In genomic region chr17:35747540-35748017, GRCh38 we compare ENCODE assay signal across 8 cellular contexts. TPM values are rescaled to one million over a fixed set of nuclear protein-coding genes. Genes with fewer than 3 reads are reported as not detected.
DNase-seq lines count a peak whose midpoint lies in the region; ATAC-seq and TF ChIP-seq lines count a peak whose summit lies in the region.

No MANE protein-coding gene starts in this region.

- H3K4me2 ChIP-seq in OCI-LY1 (ENCODE audit: low read length), result no peak overlapping the region

- H4K20me1 ChIP-seq in OCI-LY1 (ENCODE audit: insufficient read depth, low read length), result no peaks in the 10 kb centered on the region

- no peak overlapping the region for H3K9ac ChIP-seq in OCI-LY1 (ENCODE audit: low read length)

- TF ChIP-seq CTCF in Caco-2 (IDR thresholded peaks at IDR 0.05; ENCODE audit: insufficient read depth in 1 of 2, low read depth in 1 of 2, low read length in 1 of 2, severe bottlenecking in 1 of 2, unreplicated experiment in 1 of 2) (peak; percentile 89 to 91), OCI-LY1 (IDR thresholded peaks at IDR 0.05; ENCODE audit: low read length) (peak; percentile 85), natural killer cell (IDR thresholded peaks at IDR 0.05) (peak; percentile 91)

- no peak overlapping the region for H3K27ac ChIP-seq in OCI-LY1 (ENCODE audit: low read depth, low read length, poor library complexity, severe bottlenecking)

- no peaks in the 10 kb centered on the region for H3K4me1 Mint-ChIP-seq in Caco-2 (ENCODE audit: low read depth, unreplicated experiment)
- H3K4me1 Mint-ChIP-seq in natural killer cell, result peaks cover 0 to 4% of the 10 kb centered on the region in 2 donors
- H3K4me1 Mint-ChIP-seq in stimulated activated effector memory CD8-positive, alpha-beta T cell treated with anti-CD3 and anti-CD28 coated beads, Interleukin-12 subunit alpha, Interleukin-12 subunit beta, amount 100 ng/mL, for 72 hours, result peaks cover 34% of the 10 kb centered on the region

- peak; percentile 72 to 83 for DNase-seq in Caco-2
- peak; percentile 67 for DNase-seq in HPDE6-E6E7 (ENCODE audit: extremely low spot score)
- peak; percentile 81 for DNase-seq in activated CD8-positive, alpha-beta memory T cell treated with anti-CD3 and anti-CD28 coated beads, Interleukin-2, amount 50 U/mL, for 4 hours
- peak; percentile 79 to 88 for DNase-seq in erythroblast (lab: John Stamatoyannopoulos, UW)
- DNase-seq in natural killer cell, result peak; percentile 76
- DNase-seq in stimulated activated effector memory CD8-positive, alpha-beta T cell treated with anti-CD3 and anti-CD28 coated beads, Interleukin-12 subunit alpha, Interleukin-12 subunit beta, amount 100 ng/mL, for 72 hours (ENCODE audit: low spot score in 2 of 2), result peak; percentile 66 to 88

- H3K9me3 Mint-ChIP-seq in Caco-2 (ENCODE audit: unreplicated experiment), result no peaks in the 10 kb centered on the region
- no peaks in the 10 kb centered on the region for H3K9me3 Mint-ChIP-seq in natural killer cell
- H3K9me3 Mint-ChIP-seq in stimulated activated effector memory CD8-positive, alpha-beta T cell treated with anti-CD3 and anti-CD28 coated beads, Interleukin-12 subunit alpha, Interleukin-12 subunit beta, amount 100 ng/mL, for 72 hours, result no peaks in the 10 kb centered on the region

- no peaks in the 10 kb centered on the region for H3K79me2 ChIP-seq in OCI-LY1 (ENCODE audit: insufficient read depth, low read length)

- H3K27ac Mint-ChIP-seq in Caco-2 (ENCODE audit: unreplicated experiment), result no peak overlapping the region
- H3K27ac Mint-ChIP-seq in natural killer cell, result no peak overlapping the region
- H3K27ac Mint-ChIP-seq in stimulated activated effector memory CD8-positive, alpha-beta T cell treated with anti-CD3 and anti-CD28 coated beads, Interleukin-12 subunit alpha, Interleukin-12 subunit beta, amount 100 ng/mL, for 72 hours, result no peak overlapping the region

- ATAC-seq in natural killer cell, result peak; percentile 88 to 99 (median 99)
- ATAC-seq in stimulated activated effector memory CD8-positive, alpha-beta T cell treated with anti-CD3 and anti-CD28 coated beads, Interleukin-12 subunit alpha, Interleukin-12 subunit beta, amount 100 ng/mL, for 72 hours, result peak; percentile 84
- ATAC-seq in HG03039 (IDR thresholded peaks at IDR 0.05; ENCODE audit: unreplicated experiment), result no peak

- no peak overlapping the region for H2AFZ ChIP-seq in OCI-LY1 (ENCODE audit: low read length)

- BruUV-seq in Caco-2 (replicated peaks; lab: Mats Ljungman, UMichigan), result no TSS peak

- H3K4me3 ChIP-seq in Caco-2 (ENCODE audit: low read depth, low read length) (no peak overlapping the region), OCI-LY1 (ENCODE audit: low read depth, low read length, poor library complexity, severe bottlenecking) (no peak overlapping the region)

- no peak for TF ChIP-seq POLR2A in erythroblast (IDR thresholded peaks at IDR 0.05; ENCODE audit: low read length)

- H3K9me3 ChIP-seq in Caco-2 (no peaks in the 10 kb centered on the region), OCI-LY1 (ENCODE audit: low read length) (no peaks in the 10 kb centered on the region)

- no peaks in the 10 kb centered on the region for H3F3A ChIP-seq in OCI-LY1 (ENCODE audit: insufficient read depth, low read length)

- POLR2A ChIA-PET in Caco-2 (lab: Charles Lee), result interaction anchor here (0.6 kb wide), 1 partner anchor 134 kb away, joined by 4 read pairs; no protein-coding TSS in a partner anchor

- H3K4me3 Mint-ChIP-seq in Caco-2 (ENCODE audit: unreplicated experiment), result no peak overlapping the region
- no peak overlapping the region for H3K4me3 Mint-ChIP-seq in natural killer cell
- H3K4me3 Mint-ChIP-seq in stimulated activated effector memory CD8-positive, alpha-beta T cell treated with anti-CD3 and anti-CD28 coated beads, Interleukin-12 subunit alpha, Interleukin-12 subunit beta, amount 100 ng/mL, for 72 hours, result no peak overlapping the region

- H3K36me3 Mint-ChIP-seq in Caco-2 (ENCODE audit: insufficient read depth, unreplicated experiment), result peaks cover 5% of the 10 kb centered on the region
- H3K36me3 Mint-ChIP-seq in natural killer cell, result no peaks in the 10 kb centered on the region
- no peaks in the 10 kb centered on the region for H3K36me3 Mint-ChIP-seq in stimulated activated effector memory CD8-positive, alpha-beta T cell treated with anti-CD3 and anti-CD28 coated beads, Interleukin-12 subunit alpha, Interleukin-12 subunit beta, amount 100 ng/mL, for 72 hours

- intact Hi-C loops in Caco-2 (cut with micrococcal nuclease; ENCODE audit: unreplicated experiment) (loop anchor here (1.0 to 5.0 kb wide), 3 partner anchors 120 to 435 kb away; no protein-coding TSS in a partner anchor), natural killer cell (cut with micrococcal nuclease) (loop anchor here (1.0 to 2.0 kb wide), 3 partner anchors 134 to 1205 kb away; no protein-coding TSS in a partner anchor)

- CTCF ChIA-PET in Caco-2 (lab: Charles Lee), result interaction anchor here (0.6 to 3.2 kb wide), 17 partner anchors 15 to 622 kb away, joined by 3 to 41 read pairs (median 5); partner anchors contain the start of genes RASL10B and TAF15

- no peaks in the 10 kb centered on the region for H3K36me3 ChIP-seq in Caco-2 (ENCODE audit: control insufficient read depth, insufficient read depth, low read length)
- no peaks in the 10 kb centered on the region for H3K36me3 ChIP-seq in OCI-LY1 (ENCODE audit: insufficient read depth, low read length)

- H3K27me3 ChIP-seq in Caco-2 (replicated peaks; ENCODE audit: control insufficient read depth, insufficient read depth, low read length) (no peaks in the 10 kb centered on the region), OCI-LY1 (ENCODE audit: insufficient read depth, low read length) (peaks cover 13% of the 10 kb centered on the region)

- H3K4me1 ChIP-seq in Caco-2 (peaks cover 4% of the 10 kb centered on the region; the same call in 1 of the 2 replicates), OCI-LY1 (ENCODE audit: insufficient read depth, low read length, severe bottlenecking) (peaks cover 9% of the 10 kb centered on the region)

- no peaks in the 10 kb centered on the region for H3K9me2 ChIP-seq in OCI-LY1 (ENCODE audit: low read depth, low read length)

- H3K27me3 Mint-ChIP-seq in Caco-2 (ENCODE audit: insufficient read depth, unreplicated experiment) (peaks cover 9% of the 10 kb centered on the region), natural killer cell (ENCODE audit: low read depth in 2 of 2) (peaks cover 42 to 43% of the 10 kb centered on the region in 2 donors)

RNA-seq across cellular contexts. Expression of gene GAS2L2, which starts 5.5 kb away (rescaled TPM):
- total RNA-seq in Caco-2 (2022) (not detected in 2 replicates), natural killer cell (under 1 TPM in 1 of 3 donors, not detected in 2; 0.23 TPM)

RNA-seq across cellular contexts. Expression of gene C17orf50, which starts 13.1 kb away (rescaled TPM):
- total RNA-seq in Caco-2 (2022) (not detected in 2 replicates), natural killer cell (not detected)

RNA-seq across cellular contexts. Expression of gene RASL10B, which starts 16.1 kb away (rescaled TPM):
- total RNA-seq in Caco-2 (2022) (11.4 and 13.3 TPM in 2 replicates), natural killer cell (under 1 TPM in 1 of 3 donors, not detected in 2; 0.07 TPM)

RNA-seq across cellular contexts. Expression of gene MMP28, which starts 47.9 kb away (rescaled TPM):
- total RNA-seq in Caco-2 (2022) (not detected in 2 replicates), natural killer cell (1 to 10 TPM in 1 of 3 donors, not detected in 2; 1.1 TPM)

Comparison
In these comparisons a context has a peak if more than half of its experiments do, and no peak if none do; other contexts are left out.
1. RNA of gene RASL10B, which starts 16.1 kb away (total RNA-seq): 11.4 to 13.3 TPM in Caco-2; 0.07 TPM in natural killer cell; every median in the first group is over 10 times any median in the second.
2. Peak in every context shown above with its lines, with median percentiles within 50 percentile points of each other: DNase-seq and CTCF ChIP-seq.